Comparison of ENCODE assay signal across 20 cellular contexts in the genomic region with DNA sequence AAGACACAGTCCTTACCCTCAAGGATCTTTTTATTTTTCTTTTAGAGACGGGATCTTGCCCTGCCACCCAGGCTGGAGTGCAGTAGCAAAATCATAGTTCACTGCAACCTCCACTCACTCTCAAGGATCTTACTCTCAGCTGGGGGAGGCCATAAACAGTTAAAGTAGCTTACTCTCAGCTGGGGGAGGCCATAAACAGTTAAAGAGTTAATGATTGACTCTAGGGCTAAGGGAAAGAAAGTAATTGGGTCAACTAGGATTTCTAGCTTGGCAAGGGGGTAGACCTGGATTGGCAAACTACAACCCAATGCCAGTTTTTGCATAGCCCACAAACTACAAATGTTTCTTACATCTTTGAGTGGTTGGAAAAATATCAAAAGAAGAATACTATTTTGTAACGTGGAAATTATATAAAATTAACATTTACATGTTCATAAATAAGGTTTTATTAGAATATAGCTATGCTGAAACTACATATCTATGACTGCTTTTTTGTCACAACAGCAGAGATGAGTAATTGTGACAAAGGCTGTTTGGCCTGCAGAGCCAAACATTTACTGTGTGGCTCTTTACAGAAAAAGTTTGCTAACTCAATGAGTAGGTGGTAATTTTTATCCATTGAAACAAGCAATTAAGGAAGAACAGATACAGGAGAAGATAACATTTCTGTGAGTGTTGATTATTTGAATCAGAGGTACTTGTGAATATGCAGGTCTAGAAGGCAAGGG. TPM values are rescaled to one million over a fixed set of nuclear protein-coding genes. Genes with fewer than 3 reads are reported as not detected.
A peak's percentile ranks its signal among the peaks of the same experiment; 100 is the strongest.
DNase-seq lines count a peak whose midpoint lies in the region; ATAC-seq, FAIRE-seq and TF ChIP-seq lines count a peak whose summit lies in the region.
"Had no signal": no experiment of that assay in that cellular context is flagged by ENCODE, and none has a peak within 500 bp of the region (broad histone marks: within the 10 kb centered on the region; RNA-seq: fewer than 3 reads in every experiment).

No MANE protein-coding gene starts in this region.

- intact Hi-C loops in natural killer cell (cut with micrococcal nuclease) (no loop called here), left colon (cut with DNase I, micrococcal nuclease) (no loop called here)

- peaks cover 0 to 10% (median 7%) of the 10 kb centered on the region in 5 donors for H3K36me3 ChIP-seq in subcutaneous abdominal adipose tissue (ENCODE audit: control insufficient read depth in 5 of 5, insufficient read depth in 5 of 5, low read length in 5 of 5)
- H3K36me3 ChIP-seq: MG63, prostate gland had no signal

- H3K4me1 ChIP-seq in subcutaneous abdominal adipose tissue (ENCODE audit: control insufficient read depth in 5 of 5, insufficient read depth in 5 of 5, low read length in 5 of 5), result peaks cover 0 to 36% (median 24%) of the 10 kb centered on the region in 5 donors
- H3K4me1 ChIP-seq: prostate gland, upper lobe of right lung had no signal

- TF ChIP-seq POLR2A in GM12892 (IDR thresholded peaks at IDR 0.05; ENCODE audit: low read depth, low read length), result no peak

- no peak overlapping the region for H3K4me3 Mint-ChIP-seq in natural killer cell
- H3K4me3 Mint-ChIP-seq in natural killer cell treated with Interleukin-12 subunit alpha and Interleukin-12 subunit beta and Interleukin-15 and Interleukin-18, amount 100 ng/mL, for 72 hours, result no peak overlapping the region
- H3K4me3 Mint-ChIP-seq in activated naive CD8-positive, alpha-beta T cell, result no peak overlapping the region
- H3K4me3 Mint-ChIP-seq: activated CD4-positive, alpha-beta memory T cell treated with anti-CD3 and anti-CD28 coated beads for 36 hours; memory B cell; stimulated activated naive B cell treated with anti-CD40 and anti-IgM and Interleukin-4, amounts not matched to agents 10 μg/mL and 1 μg/mL and 100 μg/mL, for 72 hours; T-cell had no signal

- H3K4me1 Mint-ChIP-seq in natural killer cell, result peaks cover 37 to 38% of the 10 kb centered on the region in 2 donors
- H3K4me1 Mint-ChIP-seq in natural killer cell treated with Interleukin-12 subunit alpha and Interleukin-12 subunit beta and Interleukin-15 and Interleukin-18, amount 100 ng/mL, for 72 hours (ENCODE audit: low read depth in 2 of 2), result peaks cover 22 to 35% of the 10 kb centered on the region in 2 donors
- peaks cover 28% of the 10 kb centered on the region for H3K4me1 Mint-ChIP-seq in activated naive CD8-positive, alpha-beta T cell (ENCODE audit: low read depth)

- peak overlapping the region in 1 of 5 donors; percentile 12 for H3K9ac ChIP-seq in subcutaneous abdominal adipose tissue (ENCODE audit: low read length in 5 of 5)

- no peaks in the 10 kb centered on the region for H3K9me3 ChIP-seq in subcutaneous abdominal adipose tissue (ENCODE audit: control insufficient read depth in 5 of 5, low read length in 5 of 5)
- H3K9me3 ChIP-seq: gastroesophageal sphincter, MG63, prostate gland, upper lobe of right lung had no signal

- peak overlapping the region; percentile 71 for H3K27ac ChIP-seq in subcutaneous abdominal adipose tissue (ENCODE audit: low read depth, low read length)
- H3K27ac ChIP-seq: cardiac muscle cell, gastroesophageal sphincter, prostate gland, upper lobe of right lung had no signal

- H3K4me3 ChIP-seq in subcutaneous abdominal adipose tissue (ENCODE audit: low read depth in 1 of 5, low read length in 5 of 5), result no peak overlapping the region
- H3K4me3 ChIP-seq: cardiac muscle cell, dorsolateral prefrontal cortex, gastroesophageal sphincter, MG63, prostate gland, upper lobe of right lung had no signal

- no peak for TF ChIP-seq CTCF in natural killer cell (IDR thresholded peaks at IDR 0.05)

- DNase-seq in natural killer cell (no peak), left colon (no peak), GM12892 (ENCODE audit: insufficient read length) (no peak), SKM-1 (lab: John Stamatoyannopoulos, UW; ENCODE audit: unreplicated experiment) (no peak)
- no peak for DNase-seq in natural killer cell treated with Interleukin-12 subunit alpha and Interleukin-12 subunit beta and Interleukin-15 and Interleukin-18, amount 100 ng/mL, for 72 hours (ENCODE audit: low spot score)
- DNase-seq: activated CD4-positive, alpha-beta memory T cell treated with anti-CD3 and anti-CD28 coated beads for 36 hours; DMS79; dorsolateral prefrontal cortex; MG63; NCI-H345; stimulated activated naive B cell treated with anti-CD40 and anti-IgM and Interleukin-4, amounts not matched to agents 10 μg/mL and 1 μg/mL and 100 μg/mL, for 72 hours; T-cell; upper lobe of right lung had no signal

- ATAC-seq in natural killer cell (no peak), left colon (peak; percentile 94), GM18511 (IDR thresholded peaks at IDR 0.05; ENCODE audit: unreplicated experiment) (no peak)
- no peak for ATAC-seq in natural killer cell treated with Interleukin-12 subunit alpha and Interleukin-12 subunit beta and Interleukin-15 and Interleukin-18, amount 100 ng/mL, for 72 hours
- ATAC-seq: gastroesophageal sphincter; stimulated activated naive B cell treated with anti-CD40 and anti-IgM and Interleukin-4, amounts not matched to agents 10 μg/mL and 1 μg/mL and 100 μg/mL, for 72 hours; T-cell; upper lobe of right lung had no signal

- H3K27me3 Mint-ChIP-seq in natural killer cell (ENCODE audit: low read depth in 2 of 2), result no peaks in the 10 kb centered on the region
- H3K27me3 Mint-ChIP-seq in natural killer cell treated with Interleukin-12 subunit alpha and Interleukin-12 subunit beta and Interleukin-15 and Interleukin-18, amount 100 ng/mL, for 72 hours, result no peaks in the 10 kb centered on the region
- H3K27me3 Mint-ChIP-seq in activated naive CD8-positive, alpha-beta T cell, result no peaks in the 10 kb centered on the region
- H3K27me3 Mint-ChIP-seq: activated CD4-positive, alpha-beta memory T cell treated with anti-CD3 and anti-CD28 coated beads for 36 hours; memory B cell; stimulated activated naive B cell treated with anti-CD40 and anti-IgM and Interleukin-4, amounts not matched to agents 10 μg/mL and 1 μg/mL and 100 μg/mL, for 72 hours; T-cell had no signal

- peak overlapping the region; percentile 53 to 56 for H3K27ac Mint-ChIP-seq in natural killer cell
- peak overlapping the region in 1 of 2 donors; percentile 13 for H3K27ac Mint-ChIP-seq in natural killer cell treated with Interleukin-12 subunit alpha and Interleukin-12 subunit beta and Interleukin-15 and Interleukin-18, amount 100 ng/mL, for 72 hours
- peak overlapping the region; percentile 5 for H3K27ac Mint-ChIP-seq in activated naive CD8-positive, alpha-beta T cell
- H3K27ac Mint-ChIP-seq: stimulated activated naive B cell treated with anti-CD40 and anti-IgM and Interleukin-4, amounts not matched to agents 10 μg/mL and 1 μg/mL and 100 μg/mL, for 72 hours had no signal

- no peak for FAIRE-seq in GM12892 (lab: Jason Lieb, UNC)

- H3K27me3 ChIP-seq in subcutaneous abdominal adipose tissue (ENCODE audit: control insufficient read depth in 5 of 5, insufficient read depth in 4 of 5, low read length in 5 of 5), result no peaks in the 10 kb centered on the region
- H3K27me3 ChIP-seq: cardiac muscle cell, dorsolateral prefrontal cortex, gastroesophageal sphincter, MG63, upper lobe of right lung had no signal

- no peaks in the 10 kb centered on the region for H3K9me3 Mint-ChIP-seq in natural killer cell
- H3K9me3 Mint-ChIP-seq in natural killer cell treated with Interleukin-12 subunit alpha and Interleukin-12 subunit beta and Interleukin-15 and Interleukin-18, amount 100 ng/mL, for 72 hours, result no peaks in the 10 kb centered on the region
- H3K9me3 Mint-ChIP-seq in activated naive CD8-positive, alpha-beta T cell (ENCODE audit: low read depth), result no peaks in the 10 kb centered on the region
- H3K9me3 Mint-ChIP-seq: activated CD4-positive, alpha-beta memory T cell treated with anti-CD3 and anti-CD28 coated beads for 36 hours; memory B cell; stimulated activated naive B cell treated with anti-CD40 and anti-IgM and Interleukin-4, amounts not matched to agents 10 μg/mL and 1 μg/mL and 100 μg/mL, for 72 hours; T-cell had no signal

- no peaks in the 10 kb centered on the region for H3K36me3 Mint-ChIP-seq in natural killer cell
- H3K36me3 Mint-ChIP-seq in natural killer cell treated with Interleukin-12 subunit alpha and Interleukin-12 subunit beta and Interleukin-15 and Interleukin-18, amount 100 ng/mL, for 72 hours, result peaks cover 5% of the 10 kb centered on the region
- H3K36me3 Mint-ChIP-seq in activated naive CD8-positive, alpha-beta T cell, result peaks cover 12% of the 10 kb centered on the region

RNA-seq across cellular contexts. Expression of a gene that starts 46.4 kb away (rescaled TPM):
- 100 to 1,000 TPM; 125 to 172 (median 141) TPM for total RNA-seq in natural killer cell
- 10 to 100 TPM; 50.4 to 76.0 TPM for total RNA-seq in natural killer cell treated with Interleukin-12 subunit alpha and Interleukin-12 subunit beta and Interleukin-15 and Interleukin-18, amount 100 ng/mL, for 72 hours
- 10 to 100 TPM; 41.4 to 55.5 TPM for total RNA-seq in left colon
- polyA plus RNA-seq in GM12892 (2012; ENCODE audit: missing spikeins), result 37.4 TPM
